In the genomic region with DNA sequence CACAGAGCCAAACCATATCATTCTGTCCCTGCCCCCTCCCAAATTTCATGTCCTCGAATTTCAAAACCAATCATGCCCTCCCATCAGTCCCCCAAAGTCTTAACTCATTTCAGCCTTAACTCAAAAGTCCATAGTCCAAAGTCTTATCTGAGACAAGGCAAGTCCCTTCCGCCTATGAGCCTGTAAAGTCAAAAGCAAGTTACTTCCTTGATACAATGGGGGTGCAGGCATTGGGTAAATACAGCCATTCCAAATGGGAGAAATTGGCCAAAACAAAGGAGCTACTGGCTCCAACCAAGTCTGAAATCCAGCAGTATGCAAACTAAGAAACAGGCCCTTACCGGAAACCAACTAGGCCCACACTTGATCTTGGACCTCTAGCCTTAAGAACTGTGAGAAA, we compare ENCODE assay signal across 2 cellular contexts. TPM values are rescaled to one million over a fixed set of nuclear protein-coding genes. Genes with fewer than 3 reads are reported as not detected.
"Had no signal": no experiment of that assay in that cellular context is flagged by ENCODE, and none has a peak within 500 bp of the region (broad histone marks: within the 10 kb centered on the region; RNA-seq: fewer than 3 reads in every experiment).

No MANE protein-coding gene starts in this region.

RNA-seq across cellular contexts. Expression of a gene that starts 10.0 kb away (rescaled TPM):
- total RNA-seq: HepG2 had no signal
- polyA plus RNA-seq: IgD-negative memory B cell had no signal
